In the genomic region with DNA sequence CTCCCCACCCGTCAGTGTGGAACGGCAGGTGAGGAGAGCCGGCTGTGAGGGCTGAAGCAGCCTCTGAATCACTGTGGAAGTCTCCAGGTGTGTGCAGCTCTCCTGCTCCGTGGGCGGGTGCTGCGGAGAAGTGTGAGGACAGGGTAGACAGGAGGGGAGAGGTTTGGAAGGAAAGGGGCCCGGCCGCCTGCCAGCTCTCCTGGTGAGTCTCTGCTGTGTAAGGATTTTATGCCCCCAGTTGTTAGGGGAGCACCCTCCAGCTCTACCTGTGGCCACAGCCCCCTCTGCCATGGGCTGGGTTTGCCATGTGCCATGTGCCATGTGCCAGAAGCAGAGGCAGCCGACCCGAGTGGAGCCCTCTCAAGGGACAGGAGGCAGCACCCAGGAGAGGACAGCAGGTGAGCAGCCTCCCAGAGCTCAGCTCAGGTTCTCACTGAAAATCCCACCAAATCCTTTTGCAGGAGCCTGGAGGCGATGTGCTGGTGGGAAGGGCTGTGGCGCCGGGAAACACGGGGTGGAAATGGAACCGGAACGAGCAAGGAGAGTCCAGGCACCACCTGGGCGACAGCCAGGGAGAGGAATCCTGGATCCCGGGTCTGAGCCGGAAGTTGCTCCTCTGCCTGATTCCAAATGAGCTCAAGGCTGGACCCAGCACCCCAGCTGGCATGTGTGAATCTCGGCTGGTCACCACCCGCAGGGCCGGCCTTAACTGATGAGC, we compare ENCODE assay signal across 20 cellular contexts.
"Had no signal": no experiment of that assay in that cellular context is flagged by ENCODE, and none has a peak within 500 bp of the region (broad histone marks: within the 10 kb centered on the region; RNA-seq: fewer than 3 reads in every experiment).

No MANE protein-coding gene starts in this region.

- H3K27ac ChIP-seq: foreskin keratinocyte, neural progenitor cell, prostate gland, SJCRH30, skin epidermis, stomach, testis had no signal

- H3K27me3 ChIP-seq: foreskin keratinocyte, neural progenitor cell, testis had no signal

- ATAC-seq: foreskin keratinocyte, WTC11 had no signal

- H3K36me3 ChIP-seq: neural progenitor cell, prostate gland, SJCRH30, stomach had no signal

- H3K4me1 ChIP-seq: foreskin keratinocyte, neural progenitor cell, prostate gland, SJCRH30, stomach had no signal

- H2AFZ ChIP-seq: neural progenitor cell had no signal

- H3K9ac ChIP-seq: neural progenitor cell had no signal

- H3K4me3 ChIP-seq: neural progenitor cell, prostate gland, SJCRH30, skin epidermis, stomach, testis had no signal

- DNase-seq: activated CD4-positive, alpha-beta T cell treated with anti-CD3 and anti-CD28 coated beads, Interleukin-2, amount 50 U/mL, for 4 hours; activated CD8-positive, alpha-beta memory T cell treated with anti-CD3 and anti-CD28 coated beads for 24 hours; activated CD8-positive, alpha-beta memory T cell treated with anti-CD3 and anti-CD28 coated beads, Interleukin-2, amount 50 U/mL, for 4 hours; activated T-cell treated with anti-CD3 and anti-CD28 coated beads, Interleukin-2, amount 50 U/mL, for 48 hours; anterior cingulate cortex; dermis blood vessel endothelial cell; effector memory CD4-positive, alpha-beta T cell; foreskin keratinocyte; mesendoderm; naive B cell; SJCRH30; stimulated activated CD4-positive, alpha-beta T cell treated with anti-CD3 and anti-CD28 coated beads, Interleukin-2, amount 100 ng/mL, for 24 hours; stomach; T-helper 9 cell; testis; trophoblast cell had no signal

- H3K9me3 ChIP-seq: prostate gland, SJCRH30, stomach, testis had no signal

- H3K4me2 ChIP-seq: neural progenitor cell had no signal
